Comparison of ENCODE assay signal across 1 cellular context in genomic region chr3:78497025-78497424, GRCh38.
TF ChIP-seq lines count a peak whose summit lies in the region.

No MANE protein-coding gene starts in this region.

TF ChIP-seq in HEK293, 187 proteins besides CTCF, POLR2A, EP300 and RAD21 (continued from another document):
- TF ChIP-seq ZNF518A (tag by site-specific recombination; conservative IDR thresholded peaks at IDR 0.05; ENCODE audit: low read depth), result 0 out of 2 replicates have a peak, but pooled peaks have one; percentile 5
- no peak; the same call in 1 of the 2 replicates for TF ChIP-seq ZNF10 (tag by site-specific recombination; IDR thresholded peaks at IDR 0.05)
- no peak for TF ChIP-seq ZFP37 (tag by site-specific recombination; IDR thresholded peaks at IDR 0.05)
- TF ChIP-seq ZNF19 (tag by site-specific recombination; IDR thresholded peaks at IDR 0.05; ENCODE audit: low read depth), result no peak
- no peak for TF ChIP-seq ZNF23 (tag by site-specific recombination; IDR thresholded peaks at IDR 0.05; ENCODE audit: borderline replicate concordance)
- no peak for TF ChIP-seq ZNF560 (tag by site-specific recombination; IDR thresholded peaks at IDR 0.05; ENCODE audit: borderline replicate concordance)
- no peak for TF ChIP-seq ZBTB7A (tag by site-specific recombination; IDR thresholded peaks at IDR 0.05; ENCODE audit: low read depth)
- no peak for TF ChIP-seq BCL6B (tag by site-specific recombination; IDR thresholded peaks at IDR 0.05)
- TF ChIP-seq PRDM10 (tag by site-specific recombination; IDR thresholded peaks at IDR 0.05), result peak; percentile 82
- TF ChIP-seq ZNF549 (tag by site-specific recombination; IDR thresholded peaks at IDR 0.05), result no peak
- TF ChIP-seq ZNF600 (tag by site-specific recombination; IDR thresholded peaks at IDR 0.05), result peak; percentile 34; the same call in 1 of the 2 replicates
- 0 out of 2 replicates have a peak, but pooled peaks have one; percentile 18 for TF ChIP-seq ZBTB20 (tag by site-specific recombination; IDR thresholded peaks at IDR 0.05)
- no peak for TF ChIP-seq HOXD13 (CRISPR knock-in tag; IDR thresholded peaks at IDR 0.05; ENCODE audit: borderline replicate concordance)
- TF ChIP-seq ZNF596 (tag by site-specific recombination; IDR thresholded peaks at IDR 0.05), result 0 out of 2 replicates have a peak, but pooled peaks have one; percentile 42
- TF ChIP-seq ZNF544 (tag by site-specific recombination; IDR thresholded peaks at IDR 0.05), result no peak
- TF ChIP-seq ZNF138 (tag by site-specific recombination; IDR thresholded peaks at IDR 0.05; ENCODE audit: borderline replicate concordance), result no peak
- TF ChIP-seq ZNF473 (tag by site-specific recombination; IDR thresholded peaks at IDR 0.05), result no peak
- TF ChIP-seq KLF17 (tag by site-specific recombination; IDR thresholded peaks at IDR 0.05), result no peak
- TF ChIP-seq HOXC10 (CRISPR knock-in tag; IDR thresholded peaks at IDR 0.05), result no peak
- TF ChIP-seq IKZF3 (tag by site-specific recombination; IDR thresholded peaks at IDR 0.05), result no peak
- TF ChIP-seq ZNF48 (tag by site-specific recombination; IDR thresholded peaks at IDR 0.05), result no peak
- TF ChIP-seq MYNN (tag by site-specific recombination; IDR thresholded peaks at IDR 0.05; ENCODE audit: borderline replicate concordance), result no peak
- no peak for TF ChIP-seq ZNF561 (tag by site-specific recombination; IDR thresholded peaks at IDR 0.05; ENCODE audit: borderline replicate concordance)
- TF ChIP-seq ZSCAN4 (tag by site-specific recombination; IDR thresholded peaks at IDR 0.05), result no peak
- no peak for TF ChIP-seq HIC1 (tag by site-specific recombination; IDR thresholded peaks at IDR 0.05)
